22 cellular contexts compared by ENCODE assay signal in genomic region chr10:25405871-25406270, GRCh38.
"Had no signal": no experiment of that assay in that cellular context is flagged by ENCODE, and none has a peak within 500 bp of the region (broad histone marks: within the 10 kb centered on the region; RNA-seq: fewer than 3 reads in every experiment).

No MANE protein-coding gene starts in this region.

- H3K27me3 ChIP-seq: cardiac muscle cell, dorsolateral prefrontal cortex, gastroesophageal sphincter, heart left ventricle, left lung, thyroid gland had no signal

- H3K4me3 ChIP-seq: cardiac muscle cell, dorsolateral prefrontal cortex, gastroesophageal sphincter, heart left ventricle, left lung, thyroid gland had no signal

- H3K27ac ChIP-seq: cardiac muscle cell, dorsolateral prefrontal cortex, gastroesophageal sphincter, heart left ventricle, left lung, thyroid gland had no signal

- H3K36me3 ChIP-seq: cardiac muscle cell, gastroesophageal sphincter, heart left ventricle, left lung, thyroid gland had no signal

- H3K4me1 ChIP-seq: gastroesophageal sphincter, heart left ventricle, left lung, thyroid gland had no signal

- H3K9me3 ChIP-seq: gastroesophageal sphincter, heart left ventricle, left lung, thyroid gland had no signal

- DNase-seq: activated CD4-positive, alpha-beta T cell treated with anti-CD3 and anti-CD28 coated beads, Interleukin-2, amount 50 U/mL, for 1 hour; activated CD4-positive, CD25-positive, alpha-beta regulatory T cell treated with anti-CD3 and anti-CD28 coated beads, Interleukin-2, amount 50 U/mL, for 72 hours; activated CD8-positive, alpha-beta memory T cell treated with anti-CD3 and anti-CD28 coated beads, Interleukin-2, amount 50 U/mL, for 4 hours; activated naive CD4-positive, alpha-beta T cell treated with anti-CD3 and anti-CD28 coated beads for 36 hours; activated naive CD8-positive, alpha-beta T cell treated with anti-CD3 and anti-CD28 coated beads, Interleukin-2, amount 50 U/mL, for 24 hours; activated T-cell treated with anti-CD3 and anti-CD28 coated beads, Interleukin-2, amount 50 U/mL, for 4 hours; aorta; dorsolateral prefrontal cortex; endodermal cell; erythroblast; heart left ventricle; left lung; midbrain; nephron progenitor cell; occipital lobe; posterior cingulate gyrus; retina; stimulated activated naive B cell treated with anti-CD40 and anti-IgM and Interleukin-4, amounts not matched to agents 10 μg/mL and 1 μg/mL and 100 μg/mL, for 72 hours; T-cell; thyroid gland had no signal
